Comparison of ENCODE assay signal across 11 cellular contexts in genomic region chr2:55153564-55154315, GRCh38.
DNase-seq lines count a peak whose midpoint lies in the region; ATAC-seq and TF ChIP-seq lines count a peak whose summit lies in the region.
"Had no signal": no experiment of that assay in that cellular context is flagged by ENCODE, and none has a peak within 500 bp of the region (broad histone marks: within the 10 kb centered on the region; RNA-seq: fewer than 3 reads in every experiment).

No MANE protein-coding gene starts in this region.

- no peak overlapping the region for H3K4me2 ChIP-seq in GM23338

- DNase-seq in GM23338 (ENCODE audit: low spot score) (no peak), NCI-H69 (lab: John Stamatoyannopoulos, UW) (peak; percentile 39), fibroblast of mammary gland (ENCODE audit: low read depth) (peak; percentile 43), suprapubic skin (ENCODE audit: low spot score in 2 of 2) (peak in 1 of 2 donors; percentile 55), osteocyte (ENCODE audit: extremely low spot score, unreplicated experiment) (no peak)
- DNase-seq: activated CD8-positive, alpha-beta T cell treated with anti-CD3 and anti-CD28 coated beads, Interleukin-2, amount 10 ng/mL, durations not matched to agents 7 days and 5 days; anterior cingulate cortex; NCI-H1105 treated with DMSO at 0.1 percent for 48 hours had no signal

- no peaks in the 10 kb centered on the region for H3K9me3 ChIP-seq in suprapubic skin

- no peaks in the 10 kb centered on the region for H3K27me3 ChIP-seq in GM23338 (ENCODE audit: insufficient read depth)
- no peaks in the 10 kb centered on the region for H3K27me3 ChIP-seq in suprapubic skin

- H3K4me3 Mint-ChIP-seq in GM23338 (no peak overlapping the region), osteocyte (ENCODE audit: unreplicated experiment) (no peak overlapping the region)
- H3K4me3 Mint-ChIP-seq: activated CD8-positive, alpha-beta T cell treated with anti-CD3 and anti-CD28 coated beads, Interleukin-2, amount 10 ng/mL, durations not matched to agents 7 days and 5 days had no signal

- ATAC-seq in GM23338 (no peak; the same call in 2 of the 3 replicates), HG03196 (IDR thresholded peaks at IDR 0.05; ENCODE audit: unreplicated experiment) (no peak), HG02642 (IDR thresholded peaks at IDR 0.05; ENCODE audit: poor library complexity, unreplicated experiment) (no peak), HG03469 (IDR thresholded peaks at IDR 0.05; ENCODE audit: unreplicated experiment) (no peak)
- ATAC-seq: activated CD8-positive, alpha-beta T cell treated with anti-CD3 and anti-CD28 coated beads, Interleukin-2, amount 10 ng/mL, durations not matched to agents 7 days and 5 days had no signal

- no peaks in the 10 kb centered on the region for H3K79me2 ChIP-seq in GM23338 (replicated peaks; ENCODE audit: insufficient read depth)

- H3K4me1 Mint-ChIP-seq in GM23338 (peaks cover 40% of the 10 kb centered on the region), osteocyte (ENCODE audit: unreplicated experiment) (peaks cover 70% of the 10 kb centered on the region)

- no peaks in the 10 kb centered on the region for H3K9me2 ChIP-seq in GM23338 (ENCODE audit: insufficient read depth)

- no peak overlapping the region for H3K27ac ChIP-seq in GM23338 (ENCODE audit: low read depth)
- H3K27ac ChIP-seq in suprapubic skin, result peak overlapping the region; percentile 93

- H3K27ac Mint-ChIP-seq in GM23338 (no peak overlapping the region), osteocyte (ENCODE audit: unreplicated experiment) (no peak overlapping the region)
- H3K27ac Mint-ChIP-seq: activated CD8-positive, alpha-beta T cell treated with anti-CD3 and anti-CD28 coated beads, Interleukin-2, amount 10 ng/mL, durations not matched to agents 7 days and 5 days had no signal

- H3K9me3 Mint-ChIP-seq in GM23338, result no peaks in the 10 kb centered on the region
- no peaks in the 10 kb centered on the region for H3K9me3 Mint-ChIP-seq in osteocyte (ENCODE audit: unreplicated experiment)

- H3K4me1 ChIP-seq in GM23338 (ENCODE audit: insufficient read depth) (peaks cover 26% of the 10 kb centered on the region), suprapubic skin (peaks cover 75% of the 10 kb centered on the region)

- no peak for TF ChIP-seq EP300 in suprapubic skin (IDR thresholded peaks at IDR 0.05)

- H3K36me3 Mint-ChIP-seq in GM23338 (ENCODE audit: low read depth) (no peaks in the 10 kb centered on the region), osteocyte (ENCODE audit: unreplicated experiment) (no peaks in the 10 kb centered on the region)

- no peak overlapping the region for H3K4me3 ChIP-seq in GM23338
- H3K4me3 ChIP-seq in fibroblast of mammary gland (ENCODE audit: control insufficient read depth, low read depth, low read length), result no peak overlapping the region
- no peak overlapping the region for H3K4me3 ChIP-seq in suprapubic skin

- H3K36me3 ChIP-seq in GM23338 (ENCODE audit: insufficient read depth) (no peaks in the 10 kb centered on the region), suprapubic skin (no peaks in the 10 kb centered on the region)

- TF ChIP-seq POLR2A in suprapubic skin (IDR thresholded peaks at IDR 0.05), result no peak

- H2AFZ ChIP-seq in GM23338, result peak overlapping the region; percentile 32; the same call in 1 of the 2 replicates

- WGBS in suprapubic skin, result 32% methylated on average over 9 of the region's 10 CpGs

- H3F3A ChIP-seq in GM23338 (replicated peaks; ENCODE audit: low read depth), result no peaks in the 10 kb centered on the region

- H3K27me3 Mint-ChIP-seq in GM23338 (ENCODE audit: insufficient read depth, low read depth, poor library complexity) (peaks cover 2% of the 10 kb centered on the region), osteocyte (ENCODE audit: unreplicated experiment) (no peaks in the 10 kb centered on the region)

- H4K20me1 ChIP-seq in GM23338 (replicated peaks; ENCODE audit: insufficient read depth), result no peaks in the 10 kb centered on the region

- TF ChIP-seq CTCF in GM23338 (conservative IDR thresholded peaks at IDR 0.05; ENCODE audit: low read depth in 2 of 2), result no peak
- TF ChIP-seq CTCF in fibroblast of mammary gland (conservative IDR thresholded peaks at IDR 0.05; ENCODE audit: control insufficient read depth, insufficient read depth, low read depth, low read length), result no peak
- TF ChIP-seq CTCF in suprapubic skin (IDR thresholded peaks at IDR 0.05), result no peak
- TF ChIP-seq CTCF in osteocyte (IDR thresholded peaks at IDR 0.05), result no peak

TF ChIP-seq in GM23338, 12 proteins besides CTCF, POLR2A, EP300 and RAD21:
- no peak for TF ChIP-seq EZH2phosphoT487 (IDR thresholded peaks at IDR 0.05; ENCODE audit: unreplicated experiment)
- TF ChIP-seq STAT1 (IDR thresholded peaks at IDR 0.05; ENCODE audit: unreplicated experiment), result no peak

Comparison
In these comparisons a context has a peak if more than half of its experiments do, and no peak if none do; other contexts are left out.
1. DNase-seq: peak in NCI-H69 (single experiment) and fibroblast of mammary gland (single experiment); none in GM23338 (single experiment) and osteocyte (single experiment).